ENCODE assay signal across 1 cellular context in the genomic region with DNA sequence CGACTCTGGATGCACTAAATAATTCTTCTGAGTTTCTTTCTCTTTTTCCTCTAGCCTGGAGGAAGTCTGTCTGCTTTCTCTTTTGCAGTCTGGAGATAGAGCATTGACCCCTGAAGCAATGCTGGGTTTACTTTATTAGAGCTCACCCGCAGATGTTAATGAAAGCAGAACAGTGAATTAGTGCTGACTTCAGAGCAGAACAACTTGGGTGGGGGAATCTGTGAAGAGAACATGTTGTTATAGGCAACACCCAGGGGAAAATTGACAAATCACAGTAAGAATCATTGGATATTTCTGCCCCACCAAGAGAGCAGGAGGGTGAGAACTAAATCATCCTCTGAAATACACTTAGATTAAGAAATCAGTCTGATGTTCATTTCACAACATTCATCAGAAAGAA.
TF ChIP-seq lines count a peak whose summit lies in the region.

No MANE protein-coding gene starts in this region.

TF ChIP-seq in IMR-90, 13 proteins besides CTCF, POLR2A, EP300 and RAD21 (continued from another document):
- TF ChIP-seq BHLHE40 (IDR thresholded peaks at IDR 0.05; ENCODE audit: low read depth, low read length) (no peak), MXI1 (IDR thresholded peaks at IDR 0.05; ENCODE audit: borderline replicate concordance, low read depth, low read length) (no peak), SMC3 (IDR thresholded peaks at IDR 0.05; ENCODE audit: low read depth, low read length) (no peak), CEBPB (IDR thresholded peaks at IDR 0.05; ENCODE audit: low read depth, low read length) (no peak), RCOR1 (IDR thresholded peaks at IDR 0.05; ENCODE audit: insufficient replicate concordance, low read length) (no peak), CHD1 (IDR thresholded peaks at IDR 0.05; ENCODE audit: low read depth, low read length) (no peak), RFX5 (IDR thresholded peaks at IDR 0.05; ENCODE audit: low read depth, low read length) (no peak), MAZ (IDR thresholded peaks at IDR 0.05; ENCODE audit: borderline replicate concordance, low read depth, low read length) (no peak), MAFK (IDR thresholded peaks at IDR 0.05; ENCODE audit: low read depth, low read length) (no peak), NFE2L2 (IDR thresholded peaks at IDR 0.05; ENCODE audit: low read depth, low read length) (no peak)
- TF ChIP-seq, protein P1, sequence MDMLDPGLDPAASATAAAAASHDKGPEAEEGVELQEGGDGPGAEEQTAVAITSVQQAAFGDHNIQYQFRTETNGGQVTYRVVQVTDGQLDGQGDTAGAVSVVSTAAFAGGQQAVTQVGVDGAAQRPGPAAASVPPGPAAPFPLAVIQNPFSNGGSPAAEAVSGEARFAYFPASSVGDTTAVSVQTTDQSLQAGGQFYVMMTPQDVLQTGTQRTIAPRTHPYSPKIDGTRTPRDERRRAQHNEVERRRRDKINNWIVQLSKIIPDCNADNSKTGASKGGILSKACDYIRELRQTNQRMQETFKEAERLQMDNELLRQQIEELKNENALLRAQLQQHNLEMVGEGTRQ (IDR thresholded peaks at IDR 0.05; ENCODE audit: low read depth, low read length) = no peak
